In genomic region chr10:71771821-71772617, GRCh38 we compare ENCODE assay signal across 8 cellular contexts. TPM values are rescaled to one million over a fixed set of nuclear protein-coding genes. Genes with fewer than 3 reads are reported as not detected.
A peak's percentile ranks its signal among the peaks of the same experiment; 100 is the strongest.
DNase-seq lines count a peak whose midpoint lies in the region; ATAC-seq and TF ChIP-seq lines count a peak whose summit lies in the region.

No MANE protein-coding gene starts in this region.

- TF ChIP-seq CTCF in heart right ventricle (IDR thresholded peaks at IDR 0.05) (no peak), GM10266 (IDR thresholded peaks at IDR 0.05; ENCODE audit: control insufficient read depth, insufficient read depth, low read depth, missing control alignments) (no peak)

- H3K27ac Mint-ChIP-seq in activated naive CD4-positive, alpha-beta T cell treated with anti-CD3 and anti-CD28 coated beads, Interleukin-2, amount 10 ng/mL, durations not matched to agents 7 days and 5 days: peak overlapping the region; percentile 92

- peaks cover 0 to 11% (median 0%) of the 10 kb centered on the region in 9 donors for H3K36me3 ChIP-seq in heart right ventricle

- DNase-seq in A172 (ENCODE audit: low spot score) (peak; percentile 89), LoVo (ENCODE audit: low spot score) (peak; percentile 64), heart right ventricle (peak; percentile 76 to 89), GM10266 (ENCODE audit: extremely low spot score) (no peak), SK-N-DZ (ENCODE audit: low spot score) (no peak)
- peak; percentile 57 for DNase-seq in activated naive CD4-positive, alpha-beta T cell treated with anti-CD3 and anti-CD28 coated beads, Interleukin-2, amount 10 ng/mL, durations not matched to agents 7 days and 5 days
- DNase-seq in stimulated activated CD4-positive, alpha-beta T cell treated with anti-CD3 and anti-CD28 coated beads, Interleukin-2, amount 100 ng/mL, for 4 hours (ENCODE audit: low read depth): peak; percentile 66

- H3K4me3 Mint-ChIP-seq in activated naive CD4-positive, alpha-beta T cell treated with anti-CD3 and anti-CD28 coated beads, Interleukin-2, amount 10 ng/mL, durations not matched to agents 7 days and 5 days: peak overlapping the region; percentile 93

- no peaks in the 10 kb centered on the region for H3K27me3 ChIP-seq in heart right ventricle

- no peaks in the 10 kb centered on the region for H3K9me3 ChIP-seq in heart right ventricle

- 2 to 8% methylated on average over 2 of the region's 2 CpGs for WGBS in heart right ventricle, 2 donors

- intact Hi-C loops in heart right ventricle (cut with DNase I): loop anchor here in 8 of 10 donors (1.0 to 10.0 kb wide), 6 partner anchors 45 to 60 kb away; partner anchors contain the start of gene C10orf105 (in 1 of the 8)

- peaks cover 44% of the 10 kb centered on the region for H3K36me3 Mint-ChIP-seq in activated naive CD4-positive, alpha-beta T cell treated with anti-CD3 and anti-CD28 coated beads, Interleukin-2, amount 10 ng/mL, durations not matched to agents 7 days and 5 days

- no peaks in the 10 kb centered on the region for H3K27me3 Mint-ChIP-seq in activated naive CD4-positive, alpha-beta T cell treated with anti-CD3 and anti-CD28 coated beads, Interleukin-2, amount 10 ng/mL, durations not matched to agents 7 days and 5 days

- H3K27ac ChIP-seq in heart right ventricle: peak overlapping the region; percentile 77 to 99 (median 98)

- ATAC-seq in heart right ventricle (peak; percentile 46 to 80 (median 74)), GM18519 (IDR thresholded peaks at IDR 0.05; ENCODE audit: low FRiP score, unreplicated experiment) (no peak)

- H3K4me3 ChIP-seq in heart right ventricle: peak overlapping the region; percentile 64 to 96 (median 92)

- no peaks in the 10 kb centered on the region for H3K9me3 Mint-ChIP-seq in activated naive CD4-positive, alpha-beta T cell treated with anti-CD3 and anti-CD28 coated beads, Interleukin-2, amount 10 ng/mL, durations not matched to agents 7 days and 5 days

- CTCF ChIA-PET in activated naive CD4-positive, alpha-beta T cell treated with anti-CD3 and anti-CD28 coated beads, Interleukin-2, amount 10 ng/mL, durations not matched to agents 7 days and 5 days (lab: Charles Lee): interaction anchor here (0.7 to 5.4 kb wide), 13 partner anchors 8 to 450 kb away, joined by 3 to 74 read pairs (median 6); no protein-coding TSS in a partner anchor

- H3K4me1 ChIP-seq in heart right ventricle: peaks cover 32 to 96% (median 79%) of the 10 kb centered on the region in 9 donors

- H3K4me1 Mint-ChIP-seq in activated naive CD4-positive, alpha-beta T cell treated with anti-CD3 and anti-CD28 coated beads, Interleukin-2, amount 10 ng/mL, durations not matched to agents 7 days and 5 days: peaks cover 83% of the 10 kb centered on the region

RNA-seq across cellular contexts. Expression of gene VSIR, which starts 1.3 kb away (rescaled TPM):
- 4.9 and 14.4 TPM in 2 replicates for total RNA-seq in A172 (2014; rRNA removed; shearing (Covaris generic))
- 100 to 1,000 TPM in 1 of 10 donors, 10 to 100 TPM in 9; 36.6 to 112 (median 69.0) TPM for total RNA-seq in heart right ventricle
- 100 to 1,000 TPM in 1 of 2 donors, 10 to 100 TPM in 1; 47.0 to 102 TPM for polyA plus RNA-seq in heart right ventricle
- polyA plus RNA-seq in SK-N-DZ (2014; cell fraction: cytosol; rRNA removed): not detected in 2 replicates
- polyA plus RNA-seq in SK-N-DZ (2014; cell fraction: nucleus; rRNA removed): not detected in 2 replicates

RNA-seq across cellular contexts. Expression of gene C10orf105, which starts 52.4 kb away (rescaled TPM):
- not detected in 2 replicates for total RNA-seq in A172 (2014; rRNA removed; shearing (Covaris generic))
- under 1 TPM in 5 of 10 donors, not detected in 5; 0.05 to 0.16 (median 0.07) TPM for total RNA-seq in heart right ventricle
- under 1 TPM; 0.03 to 0.15 TPM for polyA plus RNA-seq in heart right ventricle
- polyA plus RNA-seq in SK-N-DZ (2014; cell fraction: cytosol; rRNA removed): not detected in 2 replicates
- polyA plus RNA-seq in SK-N-DZ (2014; cell fraction: nucleus; rRNA removed): not detected in 2 replicates

Comparison
In these comparisons a context has a peak if more than half of its experiments do, and no peak if none do; other contexts are left out.
1. DNase-seq: peak in A172 (single experiment), LoVo (single experiment), activated naive CD4-positive, alpha-beta T cell treated with anti-CD3 and anti-CD28 coated beads, Interleukin-2, amount 10 ng/mL, durations not matched to agents 7 days and 5 days (single experiment), heart right ventricle (2 of 2) and stimulated activated CD4-positive, alpha-beta T cell treated with anti-CD3 and anti-CD28 coated beads, Interleukin-2, amount 100 ng/mL, for 4 hours (single experiment); none in GM10266 (single experiment) and SK-N-DZ (single experiment).